Comparison of ENCODE assay signal across 25 cellular contexts in genomic region chr22:39362271-39362670, GRCh38. TPM values are rescaled to one million over a fixed set of nuclear protein-coding genes. Genes with fewer than 3 reads are reported as not detected.
DNase-seq lines count a peak whose midpoint lies in the region; ATAC-seq, FAIRE-seq and TF ChIP-seq lines count a peak whose summit lies in the region.
"Had no signal": no experiment of that assay in that cellular context is flagged by ENCODE, and none has a peak within 500 bp of the region (broad histone marks: within the 10 kb centered on the region; RNA-seq: fewer than 3 reads in every experiment).

No MANE protein-coding gene starts in this region.

- H3K4me1 ChIP-seq in left lung: peaks cover 0 to 2% of the 10 kb centered on the region in 2 donors
- H3K4me1 ChIP-seq: prostate gland had no signal

- intact Hi-C loops in left lung (cut with DNase I): no loop called here

- H3K27me3 ChIP-seq in left lung: no peaks in the 10 kb centered on the region
- H3K27me3 ChIP-seq: gastroesophageal sphincter had no signal

- peak; percentile 40 for DNase-seq in EH (ENCODE audit: low read depth)
- DNase-seq in NCI-H524 (lab: John Stamatoyannopoulos, UW): peak; percentile 88 to 95
- peak; percentile 45 to 48 for DNase-seq in erythroblast (lab: John Stamatoyannopoulos, UW)
- DNase-seq in retina: peak; percentile 58
- no peak for DNase-seq in left lung
- no peak for DNase-seq in GOT3 (lab: John Stamatoyannopoulos, UW)
- DNase-seq in frontal cortex (ENCODE audit: low spot score in 2 of 2): no peak
- DNase-seq: activated T-cell treated with anti-CD3 and anti-CD28 coated beads, Interleukin-2, amount 50 U/mL, for 72 hours; CD8-positive, alpha-beta memory T cell; DMS79; effector CD4-positive, alpha-beta T cell; midbrain; NCI-H187; NCI-H345; SK-N-SH; small intestine; stimulated activated naive CD4-positive, alpha-beta T cell; tibial artery had no signal

- no peak overlapping the region for H3K4me3 ChIP-seq in left lung
- H3K4me3 ChIP-seq: gastroesophageal sphincter, prostate gland, tibial artery had no signal

- H3K36me3 ChIP-seq in left lung: no peaks in the 10 kb centered on the region
- H3K36me3 ChIP-seq: prostate gland had no signal

- TF ChIP-seq CTCF in left lung (IDR thresholded peaks at IDR 0.05): no peak

- H3K9me3 ChIP-seq in left lung: no peaks in the 10 kb centered on the region
- H3K9me3 ChIP-seq: gastroesophageal sphincter, prostate gland, SK-N-SH, tibial artery had no signal

- TF ChIP-seq POLR2A in erythroblast (IDR thresholded peaks at IDR 0.05; ENCODE audit: low read length): no peak

- ATAC-seq in GM21723 (IDR thresholded peaks at IDR 0.05; ENCODE audit: unreplicated experiment) (no peak), left lung (no peak)
- ATAC-seq: activated CD4-positive, CD25-positive, alpha-beta regulatory T cell treated with anti-CD3 and anti-CD28 coated beads, Interleukin-2, amount 50 U/mL, for 24 hours; activated naive CD4-positive, alpha-beta T cell treated with anti-CD3 and anti-CD28 coated beads, Interleukin-2, amount 50 U/mL, for 72 hours; activated T-cell treated with anti-CD3 and anti-CD28 coated beads, Interleukin-2, amount 50 U/mL, for 72 hours; esophagus mucosa; gastroesophageal sphincter had no signal

- H3K27ac ChIP-seq in left lung: no peak overlapping the region
- H3K27ac ChIP-seq: gastroesophageal sphincter, HL-60, tibial artery had no signal

- no peak for FAIRE-seq in frontal cortex (lab: Jason Lieb, UNC)
- FAIRE-seq: small intestine had no signal

RNA-seq across cellular contexts. Expression of gene SYNGR1, which starts 12.5 kb away (rescaled TPM):
- total RNA-seq in left lung: 1 to 10 TPM; 5.5 to 7.2 TPM
- 50.1 TPM for total RNA-seq in frontal cortex

RNA-seq across cellular contexts. Expression of gene TAB1, which starts 37.3 kb away (rescaled TPM):
- total RNA-seq in left lung (10 to 100 TPM; 20.5 to 21.5 TPM), frontal cortex (15.1 TPM)

RNA-seq across cellular contexts. Expression of gene RPL3, which starts 42.8 kb away (rescaled TPM):
- total RNA-seq in left lung (1,000 to 10,000 TPM; 1,506 to 1,575 TPM), frontal cortex (1,897 TPM)

Comparison
In these comparisons a context has a peak if more than half of its experiments do, and no peak if none do; other contexts are left out.
1. DNase-seq: peak in EH (single experiment), NCI-H524 (2 of 2), erythroblast (2 of 2) and retina (single experiment); none in left lung (0 of 2), GOT3 (single experiment) and frontal cortex (0 of 2).